In genomic region chr4:127968565-127968964, GRCh38 we compare ENCODE assay signal across 1 cellular context.
TF ChIP-seq lines count a peak whose summit lies in the region.

No MANE protein-coding gene starts in this region.

TF ChIP-seq in GM12878, 131 proteins besides CTCF, POLR2A, EP300 and RAD21:
- TF ChIP-seq BCL3 (IDR thresholded peaks at IDR 0.05; ENCODE audit: borderline replicate concordance, insufficient read depth, low read depth, low read length, poor library complexity, severe bottlenecking) (no peak), HDAC2 (IDR thresholded peaks at IDR 0.05) (no peak), HCFC1 (IDR thresholded peaks at IDR 0.05; ENCODE audit: low read length) (no peak), ZBTB11 (CRISPR knock-in tag; IDR thresholded peaks at IDR 0.05) (no peak), DPF2 (IDR thresholded peaks at IDR 0.05) (no peak), NR2C1 (IDR thresholded peaks at IDR 0.05) (no peak), ZNF687 (IDR thresholded peaks at IDR 0.05) (no peak), RAD51 (IDR thresholded peaks at IDR 0.05) (no peak), ZSCAN29 (IDR thresholded peaks at IDR 0.05) (no peak), ESRRA (IDR thresholded peaks at IDR 0.05; ENCODE audit: low read length) (no peak), SUZ12 (IDR thresholded peaks at IDR 0.05; ENCODE audit: unreplicated experiment) (no peak), TBL1XR1 (IDR thresholded peaks at IDR 0.05; ENCODE audit: low read depth, low read length) (no peak), USF2 (IDR thresholded peaks at IDR 0.05; ENCODE audit: borderline replicate concordance, low read depth, low read length) (no peak), KLF5 (IDR thresholded peaks at IDR 0.05; ENCODE audit: partially characterized antibody) (no peak), BCLAF1 (IDR thresholded peaks at IDR 0.05) (no peak), ZBED1 (IDR thresholded peaks at IDR 0.05; ENCODE audit: borderline replicate concordance) (no peak)
- TF ChIP-seq, protein P1, sequence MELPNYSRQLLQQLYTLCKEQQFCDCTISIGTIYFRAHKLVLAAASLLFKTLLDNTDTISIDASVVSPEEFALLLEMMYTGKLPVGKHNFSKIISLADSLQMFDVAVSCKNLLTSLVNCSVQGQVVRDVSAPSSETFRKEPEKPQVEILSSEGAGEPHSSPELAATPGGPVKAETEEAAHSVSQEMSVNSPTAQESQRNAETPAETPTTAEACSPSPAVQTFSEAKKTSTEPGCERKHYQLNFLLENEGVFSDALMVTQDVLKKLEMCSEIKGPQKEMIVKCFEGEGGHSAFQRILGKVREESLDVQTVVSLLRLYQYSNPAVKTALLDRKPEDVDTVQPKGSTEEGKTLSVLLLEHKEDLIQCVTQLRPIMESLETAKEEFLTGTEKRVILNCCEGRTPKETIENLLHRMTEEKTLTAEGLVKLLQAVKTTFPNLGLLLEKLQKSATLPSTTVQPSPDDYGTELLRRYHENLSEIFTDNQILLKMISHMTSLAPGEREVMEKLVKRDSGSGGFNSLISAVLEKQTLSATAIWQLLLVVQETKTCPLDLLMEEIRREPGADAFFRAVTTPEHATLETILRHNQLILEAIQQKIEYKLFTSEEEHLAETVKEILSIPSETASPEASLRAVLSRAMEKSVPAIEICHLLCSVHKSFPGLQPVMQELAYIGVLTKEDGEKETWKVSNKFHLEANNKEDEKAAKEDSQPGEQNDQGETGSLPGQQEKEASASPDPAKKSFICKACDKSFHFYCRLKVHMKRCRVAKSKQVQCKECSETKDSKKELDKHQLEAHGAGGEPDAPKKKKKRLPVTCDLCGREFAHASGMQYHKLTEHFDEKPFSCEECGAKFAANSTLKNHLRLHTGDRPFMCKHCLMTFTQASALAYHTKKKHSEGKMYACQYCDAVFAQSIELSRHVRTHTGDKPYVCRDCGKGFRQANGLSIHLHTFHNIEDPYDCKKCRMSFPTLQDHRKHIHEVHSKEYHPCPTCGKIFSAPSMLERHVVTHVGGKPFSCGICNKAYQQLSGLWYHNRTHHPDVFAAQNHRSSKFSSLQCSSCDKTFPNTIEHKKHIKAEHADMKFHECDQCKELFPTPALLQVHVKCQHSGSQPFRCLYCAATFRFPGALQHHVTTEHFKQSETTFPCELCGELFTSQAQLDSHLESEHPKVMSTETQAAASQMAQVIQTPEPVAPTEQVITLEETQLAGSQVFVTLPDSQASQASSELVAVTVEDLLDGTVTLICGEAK (IDR thresholded peaks at IDR 0.05; ENCODE audit: borderline replicate concordance), result no peak
- TF ChIP-seq, protein P2, sequence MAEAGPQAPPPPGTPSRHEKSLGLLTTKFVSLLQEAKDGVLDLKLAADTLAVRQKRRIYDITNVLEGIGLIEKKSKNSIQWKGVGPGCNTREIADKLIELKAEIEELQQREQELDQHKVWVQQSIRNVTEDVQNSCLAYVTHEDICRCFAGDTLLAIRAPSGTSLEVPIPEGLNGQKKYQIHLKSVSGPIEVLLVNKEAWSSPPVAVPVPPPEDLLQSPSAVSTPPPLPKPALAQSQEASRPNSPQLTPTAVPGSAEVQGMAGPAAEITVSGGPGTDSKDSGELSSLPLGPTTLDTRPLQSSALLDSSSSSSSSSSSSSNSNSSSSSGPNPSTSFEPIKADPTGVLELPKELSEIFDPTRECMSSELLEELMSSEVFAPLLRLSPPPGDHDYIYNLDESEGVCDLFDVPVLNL (IDR thresholded peaks at IDR 0.05; ENCODE audit: low read depth, low read length), result no peak
TF ChIP-seq in GM12878: peak in this region for 0.
